15 cellular contexts compared by ENCODE assay signal in the genomic region with DNA sequence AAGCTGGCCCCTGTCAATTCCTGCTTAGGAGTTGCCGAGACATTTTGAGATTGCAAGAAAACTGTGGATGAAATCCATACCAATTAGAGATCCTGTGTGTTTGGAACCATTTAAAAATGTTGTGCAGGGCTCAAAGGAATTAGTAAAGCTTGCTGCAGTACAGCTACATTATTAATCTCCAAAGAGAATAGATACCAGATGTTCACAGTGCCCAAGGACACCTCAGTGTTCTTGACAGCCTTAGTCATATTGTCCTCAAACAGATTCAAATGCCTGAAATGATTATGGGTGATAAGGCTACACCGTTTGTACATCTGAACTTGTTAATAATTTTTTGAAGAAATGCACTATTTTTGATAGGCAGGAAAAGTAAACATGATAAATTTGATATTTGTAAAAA.
DNase-seq lines count a peak whose midpoint lies in the region; TF ChIP-seq lines count a peak whose summit lies in the region.
"Had no signal": no experiment of that assay in that cellular context is flagged by ENCODE, and none has a peak within 500 bp of the region (broad histone marks: within the 10 kb centered on the region; RNA-seq: fewer than 3 reads in every experiment).

No MANE protein-coding gene starts in this region.

- no peak overlapping the region for H3K27ac ChIP-seq in A673 (ENCODE audit: low read depth, low read length, poor library complexity, severe bottlenecking)

- H3K9me3 ChIP-seq in A673 (ENCODE audit: low read depth, low read length, poor library complexity, severe bottlenecking): no peaks in the 10 kb centered on the region

- DNase-seq in A673 (ENCODE audit: low spot score): peak; percentile 40
- DNase-seq in EH (ENCODE audit: low read depth): peak; percentile 60
- peak; percentile 71 for DNase-seq in NCI-H82 (lab: John Stamatoyannopoulos, UW)
- peak; percentile 52 for DNase-seq in fibroblast of gingiva (ENCODE audit: low read depth)
- DNase-seq in activated CD4-positive, CD25-positive, alpha-beta regulatory T cell (lab: John Stamatoyannopoulos, UW): no peak
- DNase-seq in hypothalamus (lab: John Stamatoyannopoulos, UW): no peak
- no peak for DNase-seq in AG08396 (ENCODE audit: low spot score)
- no peak for DNase-seq in NCI-H69 (lab: John Stamatoyannopoulos, UW)
- DNase-seq: CD4-positive, CD25-positive, alpha-beta regulatory T cell; NCI-H1417; NCI-H2029; NCI-H2171 treated with DMSO at 0.1 percent for 48 hours; NCI-H510A; SHP77 treated with DMSO at 0.1 percent for 48 hours had no signal

- CTCF ChIA-PET in A673 (lab: Charles Lee): interaction anchor here (1.2 kb wide), 1 partner anchor 13 kb away, joined by 3 read pairs; no protein-coding TSS in a partner anchor

- H3K36me3 ChIP-seq in A673 (ENCODE audit: insufficient read depth, low read length, poor library complexity, severe bottlenecking): no peaks in the 10 kb centered on the region

- H3K4me1 ChIP-seq in A673 (ENCODE audit: insufficient read depth, low read length, poor library complexity, severe bottlenecking): no peaks in the 10 kb centered on the region

- no TSS peak for BruUV-seq in A673 (replicated peaks; lab: Mats Ljungman, UMichigan)

- H3K27me3 ChIP-seq in A673 (replicated peaks; ENCODE audit: insufficient read depth, low read depth, low read length, poor library complexity): no peaks in the 10 kb centered on the region

- intact Hi-C loops in A673 (cut with micrococcal nuclease; ENCODE audit: unreplicated experiment): no loop called here

- TF ChIP-seq CTCF in A673 (conservative IDR thresholded peaks at IDR 0.05; ENCODE audit: low read depth, low read length): no peak

- POLR2A ChIA-PET in A673 (lab: Charles Lee; ENCODE audit: low non-redundant PET): interaction anchor here (0.7 kb wide), 2 partner anchors 15 to 281 kb away, joined by 3 to 4 read pairs; no protein-coding TSS in a partner anchor

- H3K4me3 ChIP-seq in A673 (ENCODE audit: low read depth, low read length, poor library complexity, severe bottlenecking): no peak overlapping the region
- H3K4me3 ChIP-seq: K562 had no signal

Comparison
In these comparisons a context has a peak if more than half of its experiments do, and no peak if none do; other contexts are left out.
1. DNase-seq: peak in A673 (single experiment), EH (single experiment), NCI-H82 (single experiment) and fibroblast of gingiva (single experiment); none in activated CD4-positive, CD25-positive, alpha-beta regulatory T cell (0 of 4), hypothalamus (0 of 51), AG08396 (single experiment) and NCI-H69 (single experiment).